In genomic region chr4:106615407-106615945, GRCh38 we compare ENCODE assay signal across 2 cellular contexts.
TF ChIP-seq lines count a peak whose summit lies in the region.

No MANE protein-coding gene starts in this region.

TF ChIP-seq in IMR-90, 13 proteins besides CTCF, POLR2A, EP300 and RAD21 (continued from another document):
- TF ChIP-seq USF2 (IDR thresholded peaks at IDR 0.05; ENCODE audit: low read depth, low read length) = no peak
- TF ChIP-seq BHLHE40 (IDR thresholded peaks at IDR 0.05; ENCODE audit: low read depth, low read length) = no peak
- no peak for TF ChIP-seq ELK1 (IDR thresholded peaks at IDR 0.05; ENCODE audit: borderline replicate concordance, low read depth, low read length)
- TF ChIP-seq FOS (IDR thresholded peaks at IDR 0.05; ENCODE audit: low read depth, low read length) = no peak
- TF ChIP-seq SMC3 (IDR thresholded peaks at IDR 0.05; ENCODE audit: low read depth, low read length) = no peak
- TF ChIP-seq MAFK (IDR thresholded peaks at IDR 0.05; ENCODE audit: low read depth, low read length) = peak; percentile 99
- TF ChIP-seq RFX5 (IDR thresholded peaks at IDR 0.05; ENCODE audit: low read depth, low read length) = no peak

TF ChIP-seq in WTC11, 78 proteins besides CTCF, POLR2A, EP300 and RAD21 (continued from another document):
- TF ChIP-seq ZMAT4 (CRISPR knock-in tag; IDR thresholded peaks at IDR 0.05) (no peak), AFF4 (CRISPR knock-in tag; IDR thresholded peaks at IDR 0.05; ENCODE audit: borderline replicate concordance) (no peak), ZBTB21 (CRISPR knock-in tag; IDR thresholded peaks at IDR 0.05; ENCODE audit: borderline replicate concordance) (no peak), ZNF396 (CRISPR knock-in tag; IDR thresholded peaks at IDR 0.05; ENCODE audit: borderline replicate concordance) (no peak), MAX (CRISPR knock-in tag; IDR thresholded peaks at IDR 0.05) (no peak), SOX15 (CRISPR knock-in tag; IDR thresholded peaks at IDR 0.05) (no peak), ZNF232 (CRISPR knock-in tag; IDR thresholded peaks at IDR 0.05) (no peak), NR2C2 (CRISPR knock-in tag; IDR thresholded peaks at IDR 0.05) (no peak), ZNF138 (CRISPR knock-in tag; conservative IDR thresholded peaks at IDR 0.05) (no peak), ERG (CRISPR knock-in tag; IDR thresholded peaks at IDR 0.05) (no peak)
